8 cellular contexts compared by ENCODE assay signal in the genomic region with DNA sequence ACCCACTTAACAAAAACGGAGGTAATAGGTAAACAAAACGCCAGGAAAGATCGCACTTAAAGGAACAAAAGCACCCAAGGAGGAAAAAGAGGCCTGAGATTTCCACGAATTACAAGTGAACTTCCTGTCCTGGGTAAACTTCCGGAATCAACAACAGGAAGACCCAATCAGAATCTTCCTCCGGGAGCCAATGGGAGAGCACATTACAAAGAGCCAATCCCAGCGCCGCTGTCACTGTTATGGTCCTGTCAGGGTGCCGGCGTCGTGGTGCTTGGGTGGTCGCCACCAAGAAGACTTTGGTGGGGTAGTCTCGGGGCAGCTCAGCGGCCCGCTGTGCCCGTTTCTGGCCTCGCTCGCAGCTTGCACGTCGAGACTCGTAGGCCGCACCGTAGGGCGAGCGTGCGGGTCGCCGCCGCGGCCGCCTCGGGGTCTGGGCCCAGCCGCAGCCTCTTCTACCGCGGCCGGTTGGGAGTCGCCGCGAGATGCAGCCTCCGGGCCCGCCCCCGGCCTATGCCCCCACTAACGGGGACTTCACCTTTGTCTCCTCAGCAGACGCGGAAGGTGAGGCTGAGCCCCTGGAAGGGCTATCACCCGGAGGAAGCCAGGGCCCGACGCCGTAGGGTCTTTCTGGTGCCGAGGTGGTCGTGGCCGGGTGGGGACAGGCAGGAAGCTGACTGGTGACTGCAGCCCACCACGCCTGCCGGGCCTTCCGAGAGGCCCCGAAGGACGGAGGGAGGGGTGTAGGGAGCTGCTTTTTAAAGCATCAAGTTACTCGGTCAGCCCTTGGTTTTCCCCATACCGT. TPM values are rescaled to one million over a fixed set of nuclear protein-coding genes. Genes with fewer than 3 reads are reported as not detected.
DNase-seq lines count a peak whose midpoint lies in the region; ATAC-seq and TF ChIP-seq lines count a peak whose summit lies in the region.

TSS of gene YIPF4 (plus strand) at position 231 of the 802 bp plus-strand sequence. CDS start at position 483, 252 bp downstream.

- no peaks in the 10 kb centered on the region for H3K9me3 Mint-ChIP-seq in activated naive CD8-positive, alpha-beta T cell treated with anti-CD3 and anti-CD28 coated beads, Interleukin-2, amount 50 U/mL, for 24 hours

- H3K4ac ChIP-seq in trophoblast cell (ENCODE audit: low read depth, low read length), result peak within 1 kb of the TSS; percentile 96

- TF ChIP-seq CTCF in GM12865 (IDR thresholded peaks at IDR 0.05; ENCODE audit: insufficient read depth, low read depth, low read length, missing control alignments) (no peak), transverse colon (IDR thresholded peaks at IDR 0.05) (no peak)

- peak within 1 kb of the TSS; percentile 89 for H3K27ac Mint-ChIP-seq in activated naive CD8-positive, alpha-beta T cell treated with anti-CD3 and anti-CD28 coated beads, Interleukin-2, amount 50 U/mL, for 24 hours

- peak within 1 kb of the TSS; percentile 14 for H2BK5ac ChIP-seq in trophoblast cell (ENCODE audit: low read depth, low read length, poor library complexity)

- peak within 1 kb of the TSS; percentile 89 for H4K12ac ChIP-seq in trophoblast cell (ENCODE audit: low read depth, low read length)

- no peak within 1 kb of the TSS for H3K23ac ChIP-seq in trophoblast cell (ENCODE audit: low read length)

- peak within 1 kb of the TSS; percentile 76 for H3K9ac ChIP-seq in trophoblast cell (ENCODE audit: low read length)

- no CpG with 5 or more reads among the region's 59 CpGs for WGBS in trophoblast cell (ENCODE audit: extremely low coverage, insufficient coverage, insufficient read length)
- 0% methylated on average over 12 to 42 of the region's 59 CpGs for WGBS in transverse colon (ENCODE audit: low coverage in 1 of 2), 2 donors

- peak within 1 kb of the TSS; percentile 90 for H3K4me3 ChIP-seq in GM12865 (ENCODE audit: low read depth, low read length)
- peak within 1 kb of the TSS; percentile 91 for H3K4me3 ChIP-seq in trophoblast cell (ENCODE audit: low read depth, low read length)
- H3K4me3 ChIP-seq in transverse colon, result peak within 1 kb of the TSS; percentile 84 to 99 (median 98)

- H3K9me3 ChIP-seq in trophoblast cell (ENCODE audit: insufficient read depth, low read depth, low read length) (no peaks in the 10 kb centered on the region), transverse colon (no peaks in the 10 kb centered on the region)

- TF ChIP-seq EP300 in transverse colon (IDR thresholded peaks at IDR 0.05; ENCODE audit: low read depth), result no peak

- DNase-seq in GM12865 (ENCODE audit: low read depth) (peak; percentile 94), NCI-H1417 treated with DMSO at 0.1 percent for 48 hours (lab: John Stamatoyannopoulos, UW) (peak; percentile 70), SW480 (ENCODE audit: low spot score) (peak; percentile 94), cardiac septum (ENCODE audit: low spot score) (peak; percentile 93), trophoblast cell (peak; percentile 87 to 94), transverse colon (peak; percentile 90)
- DNase-seq in activated naive CD8-positive, alpha-beta T cell treated with anti-CD3 and anti-CD28 coated beads, Interleukin-2, amount 50 U/mL, for 24 hours, result peak; percentile 87

- TF ChIP-seq POLR2A in transverse colon (IDR thresholded peaks at IDR 0.05), result peak; percentile 46

- peak within 1 kb of the TSS; percentile 88 for H3K18ac ChIP-seq in trophoblast cell (ENCODE audit: low read length)

- H2BK12ac ChIP-seq in trophoblast cell (ENCODE audit: low read length), result no peak within 1 kb of the TSS

- H3K4me3 Mint-ChIP-seq in activated naive CD8-positive, alpha-beta T cell treated with anti-CD3 and anti-CD28 coated beads, Interleukin-2, amount 50 U/mL, for 24 hours, result peak within 1 kb of the TSS; percentile 89

- H2BK120ac ChIP-seq in trophoblast cell (ENCODE audit: insufficient read depth, low read length, poor library complexity), result peak within 1 kb of the TSS; percentile 26

- H3K4me1 Mint-ChIP-seq in activated naive CD8-positive, alpha-beta T cell treated with anti-CD3 and anti-CD28 coated beads, Interleukin-2, amount 50 U/mL, for 24 hours, result peaks cover 29% of the 10 kb centered on the region

- H3K4me2 ChIP-seq in trophoblast cell (ENCODE audit: low read length), result peak within 1 kb of the TSS; percentile 54

- intact Hi-C loops in cardiac septum (cut with DNase I), result loop anchor here (2.0 kb wide), 1 partner anchor 79 kb away; the partner anchor contains the start of gene BIRC6
- intact Hi-C loops in transverse colon (cut with DNase I; ENCODE audit: low total_unique reads), result no loop called here

- in situ Hi-C loops in transverse colon (cut with MboI; ENCODE audit: low pct_ligation_motif_present in 1 of 4, low pct_unique_long_range_greater_than_20kb in 1 of 4, low sequenced_read_pairs in 3 of 4), result loop anchor here in 1 of 4 donors (10.0 kb wide), 1 partner anchor 113 kb away; the partner anchor contains the start of gene SLC30A6

- peaks cover 2 to 6% of the 10 kb centered on the region in 2 experiments for H3K36me3 ChIP-seq in trophoblast cell (ENCODE audit: control insufficient read depth in 1 of 2, insufficient read depth in 2 of 2, low read length in 2 of 2)
- H3K36me3 ChIP-seq in transverse colon, result peaks cover 0 to 7% (median 3%) of the 10 kb centered on the region in 4 donors

- no peaks in the 10 kb centered on the region for H3K27me3 Mint-ChIP-seq in activated naive CD8-positive, alpha-beta T cell treated with anti-CD3 and anti-CD28 coated beads, Interleukin-2, amount 50 U/mL, for 24 hours

- H3K4me1 ChIP-seq in trophoblast cell (ENCODE audit: control insufficient read depth in 1 of 2, insufficient read depth in 2 of 2, low read length in 2 of 2), result no peaks in the 10 kb centered on the region
- peaks cover 0 to 36% (median 11%) of the 10 kb centered on the region in 4 donors for H3K4me1 ChIP-seq in transverse colon

- H3K14ac ChIP-seq in trophoblast cell (ENCODE audit: low read length), result peak within 1 kb of the TSS; percentile 85

- peak; percentile 100 for ATAC-seq in HG02763 (IDR thresholded peaks at IDR 0.05; ENCODE audit: unreplicated experiment)
- peak; percentile 100 for ATAC-seq in activated naive CD8-positive, alpha-beta T cell treated with anti-CD3 and anti-CD28 coated beads, Interleukin-2, amount 50 U/mL, for 24 hours

- H3K79me2 ChIP-seq in trophoblast cell (ENCODE audit: control insufficient read depth, insufficient read depth, low read length, poor library complexity), result peaks cover 6% of the 10 kb centered on the region

- peak within 1 kb of the TSS; percentile 57 for H2AK5ac ChIP-seq in trophoblast cell (ENCODE audit: low read length)

- H4K91ac ChIP-seq in trophoblast cell (ENCODE audit: low read depth, low read length), result peak within 1 kb of the TSS; percentile 58

- H3K27ac ChIP-seq in trophoblast cell (ENCODE audit: low read depth, low read length) (no peak within 1 kb of the TSS), transverse colon (peak within 1 kb of the TSS; percentile 83 to 93 (median 90))

- H3K36me3 Mint-ChIP-seq in activated naive CD8-positive, alpha-beta T cell treated with anti-CD3 and anti-CD28 coated beads, Interleukin-2, amount 50 U/mL, for 24 hours (ENCODE audit: low read depth), result peaks cover 10% of the 10 kb centered on the region

- H2AFZ ChIP-seq in trophoblast cell (ENCODE audit: insufficient read depth, low read length, poor library complexity), result peak within 1 kb of the TSS; percentile 87

- H4K8ac ChIP-seq in trophoblast cell (ENCODE audit: low read depth, low read length), result peak within 1 kb of the TSS; percentile 93

- H3K27me3 ChIP-seq in trophoblast cell (ENCODE audit: insufficient read depth, low read length), result no peaks in the 10 kb centered on the region
- no peaks in the 10 kb centered on the region for H3K27me3 ChIP-seq in transverse colon

- peaks cover 6% of the 10 kb centered on the region for H3K79me1 ChIP-seq in trophoblast cell (ENCODE audit: low read length)

RNA-seq across cellular contexts. Expression of gene YIPF4, which starts in this region (rescaled TPM):
- 71.2 TPM for total RNA-seq in cardiac septum
- 8.1 and 8.5 TPM in 2 replicates for polyA plus RNA-seq in trophoblast cell (2013)
- 10 to 100 TPM; 11.7 to 19.5 (median 16.1) TPM for total RNA-seq in transverse colon
